In the genomic region with DNA sequence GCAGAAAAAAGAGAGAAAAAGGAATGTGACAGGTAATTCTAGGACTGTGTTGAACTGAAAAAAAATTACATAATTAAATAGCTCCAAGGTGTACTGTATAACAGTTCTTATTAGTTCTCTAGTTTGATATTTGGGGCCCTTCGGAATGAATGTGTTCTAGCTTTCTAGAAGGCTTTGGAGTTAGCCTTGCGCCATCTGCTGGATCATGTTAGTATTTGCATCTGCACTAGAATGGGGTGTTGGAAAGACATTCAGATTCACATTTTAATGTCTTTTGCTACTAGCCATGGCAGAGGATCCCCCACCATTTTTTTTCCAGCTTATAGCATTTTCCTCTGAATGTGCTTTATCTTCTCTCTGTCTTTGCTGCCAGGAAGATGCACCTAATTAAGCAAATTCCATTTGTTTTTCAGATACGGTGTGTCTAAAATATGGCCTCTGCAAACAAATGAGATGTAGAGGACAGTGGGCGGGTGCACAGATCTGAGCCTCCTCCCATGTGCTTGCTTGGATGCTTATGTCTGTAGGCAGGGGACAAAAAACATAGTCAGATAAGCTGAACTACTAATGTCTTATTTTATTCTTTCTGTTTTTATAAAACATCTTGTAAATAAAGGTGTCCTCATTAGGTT, we compare ENCODE assay signal across 8 cellular contexts.
DNase-seq lines count a peak whose midpoint lies in the region; FAIRE-seq and TF ChIP-seq lines count a peak whose summit lies in the region.

No MANE protein-coding gene starts in this region.

- no peaks in the 10 kb centered on the region for H3K4me1 Mint-ChIP-seq in astrocyte (ENCODE audit: low read depth, unreplicated experiment)

- no peaks in the 10 kb centered on the region for H3K9me3 Mint-ChIP-seq in astrocyte (ENCODE audit: unreplicated experiment)

- H3F3A ChIP-seq in Loucy (ENCODE audit: low read depth), result no peaks in the 10 kb centered on the region
- H3F3A ChIP-seq in smooth muscle cell (ENCODE audit: low read depth), result no peaks in the 10 kb centered on the region

- DNase-seq in activated CD8-positive, alpha-beta memory T cell treated with anti-CD3 and anti-CD28 coated beads for 24 hours, result peak; percentile 59
- no peak for DNase-seq in activated CD8-positive, alpha-beta memory T cell treated with anti-CD3 and anti-CD28 coated beads, Interleukin-2, amount 50 U/mL, for 48 hours
- DNase-seq in HCEC 1CT (peak; percentile 61), SHP77 (lab: John Stamatoyannopoulos, UW) (peak; percentile 84 to 86), astrocyte (ENCODE audit: low read depth) (peak; percentile 34), hippocampal formation (lab: John Stamatoyannopoulos, UW) (peak; percentile 22 to 84), smooth muscle cell (lab: John Stamatoyannopoulos, UW; ENCODE audit: unreplicated experiment) (no peak)

- H3K9ac ChIP-seq in Loucy (ENCODE audit: low read depth, low read length, poor library complexity, severe bottlenecking), result no peak overlapping the region
- no peak overlapping the region for H3K9ac ChIP-seq in astrocyte (ENCODE audit: low read length)
- no peak overlapping the region for H3K9ac ChIP-seq in smooth muscle cell (ENCODE audit: low read depth)

- no peak overlapping the region for H3K4me3 Mint-ChIP-seq in astrocyte (ENCODE audit: unreplicated experiment)

- H3K4me1 ChIP-seq in Loucy (ENCODE audit: insufficient read depth, low read length, poor library complexity, severe bottlenecking) (peaks cover 49% of the 10 kb centered on the region), astrocyte (ENCODE audit: insufficient read depth, low read length) (no peaks in the 10 kb centered on the region), smooth muscle cell (ENCODE audit: low read depth) (no peaks in the 10 kb centered on the region)

- H3K4me3 ChIP-seq in Loucy (ENCODE audit: low read length, poor library complexity, severe bottlenecking), result no peak overlapping the region
- no peak overlapping the region for H3K4me3 ChIP-seq in astrocyte (ENCODE audit: insufficient read depth, low read depth, low read length)
- H3K4me3 ChIP-seq in smooth muscle cell, result no peak overlapping the region

- H3K27me3 ChIP-seq in Loucy (ENCODE audit: insufficient read depth, low read length, poor library complexity, severe bottlenecking), result no peaks in the 10 kb centered on the region
- H3K27me3 ChIP-seq in astrocyte (ENCODE audit: insufficient read depth, low read length), result no peaks in the 10 kb centered on the region
- H3K27me3 ChIP-seq in smooth muscle cell (ENCODE audit: low read depth), result no peaks in the 10 kb centered on the region

- no peak overlapping the region for H3K27ac Mint-ChIP-seq in astrocyte (ENCODE audit: unreplicated experiment)

- 46% methylated on average over 4 of the region's 4 CpGs for WGBS in smooth muscle cell (ENCODE audit: low lambda C conversion rate)

- H3K9me3 ChIP-seq in Loucy (ENCODE audit: insufficient read depth, low read depth, low read length) (no peaks in the 10 kb centered on the region), astrocyte (ENCODE audit: insufficient read depth, low read depth, low read length) (no peaks in the 10 kb centered on the region), smooth muscle cell (replicated peaks; ENCODE audit: low read depth) (no peaks in the 10 kb centered on the region)

- H3K36me3 ChIP-seq in Loucy (ENCODE audit: insufficient read depth, low read length), result no peaks in the 10 kb centered on the region
- H3K36me3 ChIP-seq in astrocyte (ENCODE audit: insufficient read depth, low read length), result no peaks in the 10 kb centered on the region
- no peaks in the 10 kb centered on the region for H3K36me3 ChIP-seq in smooth muscle cell (ENCODE audit: low read depth)

- peak; percentile 93 for TF ChIP-seq CTCF in Loucy (conservative IDR thresholded peaks at IDR 0.05; ENCODE audit: low read length)
- peak; percentile 92 for TF ChIP-seq CTCF in astrocyte (IDR thresholded peaks at IDR 0.05; ENCODE audit: insufficient read depth, low read depth, low read length)
- peak; percentile 82 for TF ChIP-seq CTCF in smooth muscle cell (IDR thresholded peaks at IDR 0.05; ENCODE audit: borderline replicate concordance, insufficient read depth, poor library complexity, severe bottlenecking)

- H3K27me3 Mint-ChIP-seq in astrocyte (ENCODE audit: low read depth, unreplicated experiment), result no peaks in the 10 kb centered on the region

- peak; percentile 80 for FAIRE-seq in astrocyte (lab: Jason Lieb, UNC)

- H4K20me1 ChIP-seq in Loucy (ENCODE audit: insufficient read depth, low read length, poor library complexity, severe bottlenecking) (no peaks in the 10 kb centered on the region), astrocyte (ENCODE audit: insufficient read depth, low read length) (no peaks in the 10 kb centered on the region), smooth muscle cell (ENCODE audit: low read depth) (no peaks in the 10 kb centered on the region)

- H3K27ac ChIP-seq in astrocyte (ENCODE audit: low read depth, low read length) (no peak overlapping the region), smooth muscle cell (ENCODE audit: low read depth) (no peak overlapping the region)

- peak overlapping the region; percentile 82 for H2AFZ ChIP-seq in Loucy (ENCODE audit: low read length)
- H2AFZ ChIP-seq in astrocyte (ENCODE audit: low read depth, low read length), result peak overlapping the region; percentile 48
- no peak overlapping the region for H2AFZ ChIP-seq in smooth muscle cell (ENCODE audit: low read depth)

- peak overlapping the region; percentile 32 for H3K4me2 ChIP-seq in Loucy (ENCODE audit: low read depth, low read length, poor library complexity, severe bottlenecking)
- peak overlapping the region; percentile 45 for H3K4me2 ChIP-seq in astrocyte (ENCODE audit: low read length)
- H3K4me2 ChIP-seq in smooth muscle cell, result no peak overlapping the region

- H3K79me2 ChIP-seq in Loucy (ENCODE audit: insufficient read depth, low read length) (no peaks in the 10 kb centered on the region), astrocyte (ENCODE audit: insufficient read depth, low read length) (no peaks in the 10 kb centered on the region), smooth muscle cell (ENCODE audit: low read depth) (no peaks in the 10 kb centered on the region)

- no peaks in the 10 kb centered on the region for H3K36me3 Mint-ChIP-seq in astrocyte (ENCODE audit: low read depth, unreplicated experiment)

- no peaks in the 10 kb centered on the region for H3K9me2 ChIP-seq in Loucy (replicated peaks; ENCODE audit: low read depth, low read length)

Comparison
In these comparisons a context has a peak if more than half of its experiments do, and no peak if none do; other contexts are left out.
1. DNase-seq: peak in activated CD8-positive, alpha-beta memory T cell treated with anti-CD3 and anti-CD28 coated beads for 24 hours (single experiment), HCEC 1CT (single experiment), SHP77 (2 of 2), astrocyte (single experiment) and hippocampal formation (2 of 2); none in activated CD8-positive, alpha-beta memory T cell treated with anti-CD3 and anti-CD28 coated beads, Interleukin-2, amount 50 U/mL, for 48 hours (single experiment) and smooth muscle cell (single experiment).
2. Peak in every context shown above with its lines, with median percentiles within 50 percentile points of each other: CTCF ChIP-seq.